8 cellular contexts compared by ENCODE assay signal in genomic region chr2:40488101-40488598, GRCh38. TPM values are rescaled to one million over a fixed set of nuclear protein-coding genes. Genes with fewer than 3 reads are reported as not detected.
DNase-seq lines count a peak whose midpoint lies in the region; ATAC-seq and TF ChIP-seq lines count a peak whose summit lies in the region.

No MANE protein-coding gene starts in this region.

- H3K4me3 ChIP-seq in breast epithelium (no peak overlapping the region), aorta (ENCODE audit: low read length in 2 of 2) (no peak overlapping the region)

- H3K27me3 Mint-ChIP-seq in MCF 10A (ENCODE audit: insufficient read depth, unreplicated experiment), result no peaks in the 10 kb centered on the region

- 41 to 62% methylated on average over 4 of the region's 4 CpGs for WGBS in aorta, 2 donors

- no peak overlapping the region for H3K27ac Mint-ChIP-seq in MCF 10A (ENCODE audit: low read depth, unreplicated experiment)

- H3K36me3 ChIP-seq in breast epithelium (no peaks in the 10 kb centered on the region), aorta (ENCODE audit: control insufficient read depth in 1 of 2, insufficient read depth in 2 of 2, low read length in 1 of 2) (no peaks in the 10 kb centered on the region)

- CTCF ChIA-PET in MCF 10A (lab: Yijun Ruan, JAX), result interaction anchor here (0.6 to 1.7 kb wide), 15 partner anchors 10 to 925 kb away, joined by 3 to 14 read pairs (median 4); no protein-coding TSS in a partner anchor

- H3K9me3 ChIP-seq in breast epithelium (peaks cover 0 to 6% of the 10 kb centered on the region in 2 donors), aorta (ENCODE audit: control insufficient read depth, low read length) (no peaks in the 10 kb centered on the region)

- peak; percentile 51 for DNase-seq in MCF 10A (ENCODE audit: unreplicated experiment)
- DNase-seq in breast epithelium (ENCODE audit: low spot score in 2 of 2), result no peak
- DNase-seq in iris pigment epithelial cell (ENCODE audit: low read depth), result peak; percentile 57
- no peak for DNase-seq in aorta
- DNase-seq in Ammon's horn (ENCODE audit: low spot score), result no peak

- POLR2A ChIA-PET in MCF 10A (lab: Yijun Ruan, JAX), result interaction anchor here (0.6 kb wide), 1 partner anchor 455 kb away, joined by 3 read pairs; no protein-coding TSS in a partner anchor

- H3K9me3 Mint-ChIP-seq in MCF 10A (ENCODE audit: unreplicated experiment), result peaks cover 5% of the 10 kb centered on the region

- H3K36me3 Mint-ChIP-seq in MCF 10A (ENCODE audit: insufficient read depth, unreplicated experiment), result no peaks in the 10 kb centered on the region

- TF ChIP-seq CTCF in MCF 10A (IDR thresholded peaks at IDR 0.05; ENCODE audit: unreplicated experiment) (peak; percentile 40), breast epithelium (IDR thresholded peaks at IDR 0.05) (peak in 1 of 3 donors; percentile 42), VCaP (conservative IDR thresholded peaks at IDR 0.05) (peak; percentile 74)

- H3K4me1 ChIP-seq in breast epithelium (no peaks in the 10 kb centered on the region), aorta (ENCODE audit: control insufficient read depth in 1 of 2, insufficient read depth in 2 of 2, low read length in 2 of 2) (peaks cover 0 to 1% of the 10 kb centered on the region in 2 donors)

- H3K27ac ChIP-seq in breast epithelium, result no peak overlapping the region
- no peak overlapping the region for H3K27ac ChIP-seq in VCaP
- H3K27ac ChIP-seq in aorta (ENCODE audit: low read depth in 1 of 2, low read length in 2 of 2), result no peak overlapping the region

- H3K4me1 Mint-ChIP-seq in MCF 10A (ENCODE audit: insufficient read depth, unreplicated experiment), result peaks cover 19% of the 10 kb centered on the region

- intact Hi-C loops in MCF 10A (cut with micrococcal nuclease) (loop anchor here (1.0 to 5.0 kb wide), 4 partner anchors 66 to 1295 kb away; no protein-coding TSS in a partner anchor), breast epithelium (cut with DNase I; ENCODE audit: low total_unique reads) (no loop called here), aorta (cut with DNase I) (no loop called here)

- peak; percentile 41 for ATAC-seq in aorta (ENCODE audit: low FRiP score)
- ATAC-seq in GM19455 (IDR thresholded peaks at IDR 0.05; ENCODE audit: unreplicated experiment), result no peak
- no peak for ATAC-seq in GM21515 (IDR thresholded peaks at IDR 0.05; ENCODE audit: unreplicated experiment)

- no TSS peak for BruUV-seq in MCF 10A (replicated peaks; lab: Mats Ljungman, UMichigan)

- H3K4me3 Mint-ChIP-seq in MCF 10A (ENCODE audit: unreplicated experiment), result no peak overlapping the region

- TF ChIP-seq POLR2A in breast epithelium (IDR thresholded peaks at IDR 0.05), result no peak

- H3K27me3 ChIP-seq in breast epithelium (no peaks in the 10 kb centered on the region), aorta (ENCODE audit: control insufficient read depth in 1 of 2, insufficient read depth in 2 of 2, low read length in 1 of 2) (no peaks in the 10 kb centered on the region)

RNA-seq across cellular contexts. Expression of gene SLC8A1, which starts 36.3 kb away (rescaled TPM):
- 1.6 and 1.7 TPM in 2 replicates for total RNA-seq in MCF 10A (2022)
- 10 to 100 TPM in 2 of 3 donors, 1 to 10 TPM in 1; 8.2 to 14.2 (median 12.2) TPM for total RNA-seq in breast epithelium
- 10 to 100 TPM; 30.5 to 35.9 TPM for total RNA-seq in aorta
- polyA plus RNA-seq in aorta, result under 1 TPM; 0.38 to 0.97 TPM

Comparison
In these comparisons a context has a peak if more than half of its experiments do, and no peak if none do; other contexts are left out.
1. DNase-seq: peak in MCF 10A (single experiment) and iris pigment epithelial cell (single experiment); none in breast epithelium (0 of 2), aorta (0 of 2) and Ammon's horn (single experiment).